Comparison of ENCODE assay signal across 22 cellular contexts in the genomic region with DNA sequence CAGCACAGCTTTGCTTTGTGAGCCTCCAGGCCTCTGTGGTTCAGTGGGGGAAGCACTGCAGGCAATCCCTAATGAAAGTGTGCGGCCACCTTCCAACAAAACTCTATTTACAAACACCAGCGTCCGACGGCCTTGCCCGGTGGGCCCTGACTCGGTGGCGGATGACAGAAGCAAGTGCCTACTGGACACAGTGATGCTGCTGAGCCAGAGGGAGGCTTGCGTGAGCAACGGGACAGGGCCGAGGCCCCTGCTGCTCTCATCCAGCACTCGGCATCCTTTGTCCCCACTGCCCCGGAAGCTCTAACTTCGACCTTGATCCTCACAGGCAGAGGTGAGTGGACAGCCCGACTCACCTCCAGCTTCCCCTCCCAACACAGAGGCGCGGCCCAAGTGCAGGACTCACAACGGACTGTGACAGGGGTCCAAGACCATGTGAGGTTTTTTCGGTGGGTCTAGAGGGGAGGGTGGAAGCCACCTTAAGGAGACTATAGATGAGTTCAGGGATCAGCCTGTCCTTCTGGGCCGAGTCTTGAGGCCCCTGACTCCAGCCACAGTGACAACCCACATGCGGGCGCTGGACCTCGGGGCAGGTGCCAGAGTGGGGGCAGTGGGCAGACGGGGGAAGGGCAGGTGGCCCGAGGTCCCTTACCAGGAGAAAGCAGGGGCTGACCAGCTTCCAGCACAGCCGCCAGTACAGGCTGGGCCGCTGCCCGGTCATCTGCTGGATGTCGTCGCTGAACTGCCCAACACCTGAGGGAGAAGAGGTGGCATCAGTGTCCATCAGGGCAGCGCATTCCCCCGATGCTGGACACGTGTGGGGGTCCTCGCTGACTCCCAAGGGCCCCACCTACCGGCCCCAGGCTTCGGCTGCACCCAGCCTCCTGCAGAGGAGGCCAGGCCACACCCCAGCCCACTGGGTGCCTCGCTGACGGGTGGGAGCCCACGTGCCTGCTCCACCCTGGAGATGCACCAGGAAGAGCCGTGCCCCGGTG. TPM values are rescaled to one million over a fixed set of nuclear protein-coding genes. Genes with fewer than 3 reads are reported as not detected.
DNase-seq lines count a peak whose midpoint lies in the region; ATAC-seq, FAIRE-seq and TF ChIP-seq lines count a peak whose summit lies in the region.
"Had no signal": no experiment of that assay in that cellular context is flagged by ENCODE, and none has a peak within 500 bp of the region (broad histone marks: within the 10 kb centered on the region; RNA-seq: fewer than 3 reads in every experiment).

No MANE protein-coding gene starts in this region.

- DNase-seq in Peyer's patch, result peak in 2 of 3 donors; percentile 23 to 40
- DNase-seq in left ventricle myocardium superior, result peak; percentile 16
- peak; percentile 66 for DNase-seq in osteoblast (ENCODE audit: insufficient read length, low spot score, missing footprints)
- DNase-seq in GM12892 (ENCODE audit: insufficient read length), result no peak
- no peak for DNase-seq in H54 (ENCODE audit: insufficient read length, low spot score)
- DNase-seq in NCI-H1092 treated with DMSO at 0.1 percent for 48 hours (lab: John Stamatoyannopoulos, UW), result no peak
- DNase-seq: Calu3; CD8-positive, alpha-beta T cell; EL; H7; HFFc6; NCI-H2081; NK-92 treated with Interleukin-12 subunit alpha and Interleukin-12 subunit beta, amount 100 ng/mL, for 24 hours had no signal

- TF ChIP-seq POLR2A in Peyer's patch (IDR thresholded peaks at IDR 0.05) (no peak), GM12892 (IDR thresholded peaks at IDR 0.05; ENCODE audit: low read depth, low read length) (no peak), H54 (IDR thresholded peaks at IDR 0.05; ENCODE audit: low read depth, low read length) (no peak)

- no peak overlapping the region for H3K4me3 Mint-ChIP-seq in IgD-negative memory B cell
- H3K4me3 Mint-ChIP-seq: CD8-positive, alpha-beta T cell; HFFc6 had no signal

- H3K27ac ChIP-seq in Peyer's patch (no peak overlapping the region), osteoblast (ENCODE audit: low read depth, low read length) (no peak overlapping the region)
- H3K27ac ChIP-seq: BLaER1 treated with 17β-estradiol and CSF1 and Interleukin-3, amounts not matched to agents 10 nM and 100 nM had no signal

- TF ChIP-seq CTCF in Peyer's patch (IDR thresholded peaks at IDR 0.05), result no peak
- TF ChIP-seq CTCF in osteoblast (IDR thresholded peaks at IDR 0.05; ENCODE audit: extremely low read depth, low read depth, low read length), result no peak

- no peak for ATAC-seq in left ventricle myocardium superior
- ATAC-seq in GM21528 (IDR thresholded peaks at IDR 0.05; ENCODE audit: low FRiP score, unreplicated experiment), result no peak
- ATAC-seq: CD8-positive, alpha-beta T cell had no signal

- no peaks in the 10 kb centered on the region for H3K4me1 Mint-ChIP-seq in IgD-negative memory B cell

- no peaks in the 10 kb centered on the region for H3K36me3 ChIP-seq in Peyer's patch
- no peaks in the 10 kb centered on the region for H3K36me3 ChIP-seq in osteoblast (ENCODE audit: insufficient read depth, low read length)
- H3K36me3 ChIP-seq: BLaER1 treated with 17β-estradiol and CSF1 and Interleukin-3, amounts not matched to agents 10 nM and 100 nM had no signal

- H3K4me2 ChIP-seq in osteoblast (ENCODE audit: insufficient read depth, low read length), result no peak overlapping the region
- H3K4me2 ChIP-seq: BLaER1 treated with 17β-estradiol and CSF1 and Interleukin-3, amounts not matched to agents 10 nM and 100 nM had no signal

- intact Hi-C loops in left ventricle myocardium superior (cut with micrococcal nuclease), result no loop called here

- H3K36me3 Mint-ChIP-seq in IgD-negative memory B cell, result no peaks in the 10 kb centered on the region
- H3K36me3 Mint-ChIP-seq: CD8-positive, alpha-beta T cell had no signal

- H3K27me3 ChIP-seq in Peyer's patch, result no peaks in the 10 kb centered on the region
- peaks cover 3% of the 10 kb centered on the region for H3K27me3 ChIP-seq in osteoblast (ENCODE audit: insufficient read depth, low read length)
- H3K27me3 ChIP-seq: BLaER1 treated with 17β-estradiol and CSF1 and Interleukin-3, amounts not matched to agents 10 nM and 100 nM had no signal

- H3K27ac Mint-ChIP-seq in IgD-negative memory B cell, result peak overlapping the region in 2 of 3 donors; percentile 59 to 74
- H3K27ac Mint-ChIP-seq: CD8-positive, alpha-beta T cell; HFFc6 had no signal

- H2AFZ ChIP-seq in osteoblast (ENCODE audit: low read length), result no peak overlapping the region

- H3K4me1 ChIP-seq in Peyer's patch (no peaks in the 10 kb centered on the region), osteoblast (ENCODE audit: insufficient read depth, low read length) (no peaks in the 10 kb centered on the region)

- H3K4me3 ChIP-seq in Peyer's patch (no peak overlapping the region), osteoblast (ENCODE audit: insufficient read depth, low read length) (no peak overlapping the region)
- H3K4me3 ChIP-seq: BLaER1 treated with 17β-estradiol and CSF1 and Interleukin-3, amounts not matched to agents 10 nM and 100 nM had no signal

- H3K27me3 Mint-ChIP-seq in IgD-negative memory B cell, result peaks cover 24% of the 10 kb centered on the region

- H4K20me1 ChIP-seq in osteoblast (ENCODE audit: insufficient read depth, low read length), result no peaks in the 10 kb centered on the region

- H3K9me3 Mint-ChIP-seq in IgD-negative memory B cell, result no peaks in the 10 kb centered on the region
- H3K9me3 Mint-ChIP-seq: CD8-positive, alpha-beta T cell; HFFc6 had no signal

- no peaks in the 10 kb centered on the region for H3K9me3 ChIP-seq in Peyer's patch
- no peaks in the 10 kb centered on the region for H3K9me3 ChIP-seq in osteoblast (ENCODE audit: low read depth, low read length)
- H3K9me3 ChIP-seq: BLaER1 treated with 17β-estradiol and CSF1 and Interleukin-3, amounts not matched to agents 10 nM and 100 nM had no signal

- no peak for FAIRE-seq in GM12892 (lab: Jason Lieb, UNC)
- no peak for FAIRE-seq in H54 (lab: Jason Lieb, UNC)
- FAIRE-seq: GM12891, GM18507 had no signal

- no peaks in the 10 kb centered on the region for H3K79me2 ChIP-seq in osteoblast (ENCODE audit: insufficient read depth, low read length)

RNA-seq across cellular contexts. Expression of gene SLC6A3, which starts 39.4 kb away (rescaled TPM):
- polyA plus RNA-seq in IgD-negative memory B cell, result not detected
- under 1 TPM in 2 of 4 donors, not detected in 2; 0.40 to 0.70 TPM for total RNA-seq in Peyer's patch
- total RNA-seq in left ventricle myocardium superior, result not detected
- total RNA-seq in osteoblast, result not detected in 2 replicates
- not detected for polyA plus RNA-seq in GM12892 (2012; ENCODE audit: missing spikeins)
- total RNA-seq: A673; Calu3; CD8-positive, alpha-beta T cell; HFFc6; M059J; NCI-H460; RPMI7951 had no signal

Comparison
In these comparisons a context has a peak if more than half of its experiments do, and no peak if none do; other contexts are left out.
1. DNase-seq: peak in Peyer's patch (2 of 3), left ventricle myocardium superior (single experiment) and osteoblast (single experiment); none in GM12892 (single experiment), H54 (single experiment) and NCI-H1092 treated with DMSO at 0.1 percent for 48 hours (single experiment).